ENCODE assay signal across 12 cellular contexts in the genomic region with DNA sequence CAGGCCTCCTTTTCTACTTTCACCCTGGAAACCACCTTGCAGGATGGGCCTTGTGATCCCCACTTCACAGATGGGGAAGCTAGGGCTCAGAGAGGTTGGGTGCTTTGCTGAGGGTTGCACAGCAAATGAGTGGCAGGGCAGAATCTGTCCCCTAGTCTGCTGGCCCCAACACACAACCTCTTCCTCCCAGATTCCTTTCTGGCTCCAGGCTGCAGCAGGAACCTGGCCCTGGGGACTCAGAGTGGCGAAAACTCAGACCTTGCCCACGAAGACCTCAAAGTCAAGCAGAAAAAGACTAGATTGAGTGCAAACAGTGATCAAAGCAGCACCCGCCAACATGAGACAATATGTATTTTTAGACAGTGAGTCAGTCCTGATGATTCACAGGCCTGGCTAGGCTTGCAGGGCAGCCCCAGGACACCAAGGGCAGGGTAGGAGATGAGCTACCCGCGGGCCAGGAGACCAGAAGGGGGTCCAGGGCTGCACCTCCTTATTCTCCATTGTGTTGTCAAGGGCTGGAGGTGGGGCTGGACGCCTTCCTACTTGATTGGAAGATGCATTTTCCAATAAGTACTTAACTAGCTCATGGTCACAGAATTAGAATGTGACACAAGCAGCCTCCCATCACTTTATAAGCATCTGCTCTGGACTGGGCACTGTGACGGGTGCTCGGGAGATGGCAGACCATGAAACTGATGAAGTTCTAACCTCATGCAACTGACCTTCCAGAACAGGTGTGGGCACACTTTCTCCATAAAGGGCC. TPM values are rescaled to one million over a fixed set of nuclear protein-coding genes. Genes with fewer than 3 reads are reported as not detected.
A peak's percentile ranks its signal among the peaks of the same experiment; 100 is the strongest.
DNase-seq lines count a peak whose midpoint lies in the region; ATAC-seq lines count a peak whose summit lies in the region.
"Had no signal": no experiment of that assay in that cellular context is flagged by ENCODE, and none has a peak within 500 bp of the region (broad histone marks: within the 10 kb centered on the region; RNA-seq: fewer than 3 reads in every experiment).

No MANE protein-coding gene starts in this region.

- H3K9me3 ChIP-seq in MG63 = no peaks in the 10 kb centered on the region

- no peak overlapping the region for H3K4me3 ChIP-seq in MG63

- no peak overlapping the region for H3K27ac Mint-ChIP-seq in stimulated activated memory B cell treated with anti-CD40 and anti-IgM and Interleukin-4, amounts not matched to agents 10 μg/mL and 1 μg/mL and 100 μg/mL, for 72 hours
- H3K27ac Mint-ChIP-seq: stimulated activated naive CD8-positive, alpha-beta T cell treated with anti-CD3 and anti-CD28 coated beads, Interleukin-15, Interleukin-2, amounts not matched to agents 100 ng/mL and 50 ng/mL, for 24 hours had no signal

- H3K27me3 Mint-ChIP-seq in stimulated activated memory B cell treated with anti-CD40 and anti-IgM and Interleukin-4, amounts not matched to agents 10 μg/mL and 1 μg/mL and 100 μg/mL, for 72 hours = no peaks in the 10 kb centered on the region
- H3K27me3 Mint-ChIP-seq: stimulated activated naive CD8-positive, alpha-beta T cell treated with anti-CD3 and anti-CD28 coated beads, Interleukin-15, Interleukin-2, amounts not matched to agents 100 ng/mL and 50 ng/mL, for 24 hours had no signal

- H3K4me1 Mint-ChIP-seq in stimulated activated memory B cell treated with anti-CD40 and anti-IgM and Interleukin-4, amounts not matched to agents 10 μg/mL and 1 μg/mL and 100 μg/mL, for 72 hours = no peaks in the 10 kb centered on the region

- H3K27me3 ChIP-seq in MG63 = no peaks in the 10 kb centered on the region

- H3K36me3 Mint-ChIP-seq in stimulated activated memory B cell treated with anti-CD40 and anti-IgM and Interleukin-4, amounts not matched to agents 10 μg/mL and 1 μg/mL and 100 μg/mL, for 72 hours = no peaks in the 10 kb centered on the region

- H3K4me3 Mint-ChIP-seq in stimulated activated memory B cell treated with anti-CD40 and anti-IgM and Interleukin-4, amounts not matched to agents 10 μg/mL and 1 μg/mL and 100 μg/mL, for 72 hours = no peak overlapping the region
- H3K4me3 Mint-ChIP-seq: stimulated activated naive CD8-positive, alpha-beta T cell treated with anti-CD3 and anti-CD28 coated beads, Interleukin-15, Interleukin-2, amounts not matched to agents 100 ng/mL and 50 ng/mL, for 24 hours had no signal

- DNase-seq in MG63 = peak; percentile 41
- DNase-seq in glomerular visceral epithelial cell (ENCODE audit: extremely low spot score) = peak; percentile 15
- no peak for DNase-seq in activated CD4-positive, alpha-beta T cell treated with anti-CD3 and anti-CD28 coated beads for 1 hour
- DNase-seq in activated T-cell treated with anti-CD3 and anti-CD28 coated beads for 4 hours = no peak
- no peak for DNase-seq in iPS-NIHi7 (ENCODE audit: extremely low spot score)
- DNase-seq: activated CD4-positive, alpha-beta T cell treated with anti-CD3 and anti-CD28 coated beads, Interleukin-2, amount 50 U/mL, for 4 hours; NCI-H146; RPMI8226; stimulated activated CD4-positive, alpha-beta T cell treated with anti-CD3 and anti-CD28 coated beads, Interleukin-12 subunit alpha, Interleukin-12 subunit beta, amount 100 ng/mL, for 4 hours had no signal

- H3K9me3 Mint-ChIP-seq in stimulated activated memory B cell treated with anti-CD40 and anti-IgM and Interleukin-4, amounts not matched to agents 10 μg/mL and 1 μg/mL and 100 μg/mL, for 72 hours = no peaks in the 10 kb centered on the region
- H3K9me3 Mint-ChIP-seq: stimulated activated naive CD8-positive, alpha-beta T cell treated with anti-CD3 and anti-CD28 coated beads, Interleukin-15, Interleukin-2, amounts not matched to agents 100 ng/mL and 50 ng/mL, for 24 hours had no signal

- H3K36me3 ChIP-seq in MG63 = no peaks in the 10 kb centered on the region

- peak; percentile 49 for ATAC-seq in GM21717 (IDR thresholded peaks at IDR 0.05; ENCODE audit: unreplicated experiment)
- ATAC-seq in stimulated activated memory B cell treated with anti-CD40 and anti-IgM and Interleukin-4, amounts not matched to agents 10 μg/mL and 1 μg/mL and 100 μg/mL, for 72 hours = peak; percentile 41

RNA-seq across cellular contexts. Expression of gene GOLGA6L2, which starts 23.9 kb away (rescaled TPM):
- not detected in 2 replicates for total RNA-seq in MG63 (2014; rRNA removed; shearing (Covaris generic); ENCODE audit: low replicate concordance)

Comparison
In these comparisons a context has a peak if more than half of its experiments do, and no peak if none do; other contexts are left out.
1. DNase-seq: peak in MG63 (single experiment) and glomerular visceral epithelial cell (single experiment); none in activated CD4-positive, alpha-beta T cell treated with anti-CD3 and anti-CD28 coated beads for 1 hour (single experiment), activated T-cell treated with anti-CD3 and anti-CD28 coated beads for 4 hours (single experiment) and iPS-NIHi7 (single experiment).